Comparison of ENCODE assay signal across 26 cellular contexts in the genomic region with DNA sequence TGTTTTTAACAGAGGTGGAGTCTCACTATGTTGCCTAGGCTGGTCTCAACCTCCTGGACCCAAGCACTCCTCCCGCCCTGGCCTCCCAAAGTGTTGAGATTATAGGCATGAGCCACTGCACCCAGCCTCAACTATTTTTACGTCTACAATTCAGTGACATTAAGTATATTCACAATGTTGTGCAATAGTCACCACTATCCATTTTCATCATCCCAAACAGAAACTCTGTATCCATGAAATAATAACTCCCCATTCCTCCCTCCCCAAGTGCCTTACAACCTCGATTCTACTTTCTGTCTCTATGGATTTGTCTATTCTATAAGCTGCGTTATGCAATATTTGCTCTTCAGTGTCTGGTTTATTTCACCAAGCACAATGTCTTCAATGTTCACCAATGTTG. TPM values are rescaled to one million over a fixed set of nuclear protein-coding genes. Genes with fewer than 3 reads are reported as not detected.
DNase-seq lines count a peak whose midpoint lies in the region; ATAC-seq, FAIRE-seq and TF ChIP-seq lines count a peak whose summit lies in the region.
"Had no signal": no experiment of that assay in that cellular context is flagged by ENCODE, and none has a peak within 500 bp of the region (broad histone marks: within the 10 kb centered on the region; RNA-seq: fewer than 3 reads in every experiment).

No MANE protein-coding gene starts in this region.

- H3K27ac ChIP-seq in IMR-90 (ENCODE audit: insufficient read depth, low read length) (no peak overlapping the region), K562 (ENCODE audit: extremely low read depth, low read depth, low read length) (no peak overlapping the region)
- H3K27ac ChIP-seq: BLaER1 had no signal

- no peak overlapping the region for H4K8ac ChIP-seq in IMR-90 (ENCODE audit: low read depth in 2 of 2, low read length in 2 of 2)

- H2AK5ac ChIP-seq in IMR-90 (ENCODE audit: low read depth, low read length): no peak overlapping the region

- no peak overlapping the region for H3K56ac ChIP-seq in IMR-90 (ENCODE audit: extremely low read depth, insufficient read depth, low read length)

- H3K4me2 ChIP-seq in IMR-90 (ENCODE audit: low read depth, low read length) (no peak overlapping the region), K562 (ENCODE audit: insufficient read depth, low read length) (no peak overlapping the region)
- H3K4me2 ChIP-seq: BLaER1 had no signal

- no peak for ATAC-seq in IMR-90 (ENCODE audit: low read depth)
- ATAC-seq in K562: no peak
- ATAC-seq in GM18511 (IDR thresholded peaks at IDR 0.05; ENCODE audit: unreplicated experiment): no peak
- no peak for ATAC-seq in HG02763 (IDR thresholded peaks at IDR 0.05; ENCODE audit: unreplicated experiment)
- ATAC-seq: GM12878 had no signal

- no peaks in the 10 kb centered on the region for H3K4me1 ChIP-seq in IMR-90 (ENCODE audit: control insufficient read depth, insufficient read depth, low read length)
- H3K4me1 ChIP-seq in K562 (replicated peaks in 1 of 2; ENCODE audit: control insufficient read depth in 2 of 2, insufficient read depth in 2 of 2, low read length in 2 of 2): no peaks in the 10 kb centered on the region; a peak in 1 of 5 replicates
- H3K4me1 ChIP-seq: BE2C had no signal

- H2BK20ac ChIP-seq in IMR-90 (ENCODE audit: low read depth, low read length): no peak overlapping the region

- no peak overlapping the region for H3K23ac ChIP-seq in IMR-90 (ENCODE audit: low read depth, low read length)

- no peaks in the 10 kb centered on the region for H3K9me3 ChIP-seq in IMR-90 (ENCODE audit: control insufficient read depth, insufficient read depth, low read length)
- H3K9me3 ChIP-seq in K562 (replicated peaks; ENCODE audit: control insufficient read depth, insufficient read depth, low read depth, low read length): no peaks in the 10 kb centered on the region
- H3K9me3 ChIP-seq: BE2C, BLaER1 had no signal

- H2BK15ac ChIP-seq in IMR-90 (ENCODE audit: low read depth, low read length): no peak overlapping the region

- H2BK5ac ChIP-seq in IMR-90 (ENCODE audit: low read depth, low read length, poor library complexity, severe bottlenecking): no peak overlapping the region

- no peak overlapping the region for H2BK120ac ChIP-seq in IMR-90 (ENCODE audit: low read depth, low read length)

- H4K5ac ChIP-seq in IMR-90 (ENCODE audit: low read depth, low read length): no peak overlapping the region

- H3K9me1 ChIP-seq in IMR-90 (ENCODE audit: insufficient read depth, low read length) (no peaks in the 10 kb centered on the region), K562 (ENCODE audit: control insufficient read depth, insufficient read depth, low read length) (no peaks in the 10 kb centered on the region)

- TF ChIP-seq EP300 in Ishikawa (IDR thresholded peaks at IDR 0.05; ENCODE audit: borderline replicate concordance) (no peak), K562 (IDR thresholded peaks at IDR 0.05; ENCODE audit: low read length) (no peak)

- no peaks in the 10 kb centered on the region for H3K79me2 ChIP-seq in K562 (ENCODE audit: control insufficient read depth, insufficient read depth, low read length)

- no peak for DNase-seq in IMR-90
- DNase-seq in K562 (ENCODE audit: extremely low read depth in 1 of 4, low spot score in 3 of 4): no peak
- DNase-seq: 8988T; ACHN; BE2C; C1 segment of cervical spinal cord; CD4-positive, alpha-beta memory T cell; CD4-positive, CD25-positive, alpha-beta regulatory T cell; CD8-positive, alpha-beta memory T cell; COR-L47; DMS 273 treated with DMSO at 0.1 percent for 48 hours; DMS153; DMS53; DMS79; DND-41; EL; GDM1 had no signal

- no peak for FAIRE-seq in K562 (lab: Jason Lieb, UNC)
- FAIRE-seq: A204.1, GM12878, GM12892, GM18507, GM19239 had no signal

- peaks cover 9% of the 10 kb centered on the region for H3K27me3 ChIP-seq in IMR-90 (ENCODE audit: control insufficient read depth, insufficient read depth, low read length)
- no peaks in the 10 kb centered on the region for H3K27me3 ChIP-seq in K562 (ENCODE audit: control insufficient read depth in 2 of 2, insufficient read depth in 2 of 2, low read length in 2 of 2)
- H3K27me3 ChIP-seq: BE2C, BLaER1 had no signal

- H3K4ac ChIP-seq in IMR-90 (ENCODE audit: low read depth, low read length): no peak overlapping the region

- POLR2A ChIA-PET in IMR-90 (lab: Charles Lee; ENCODE audit: unreplicated experiment): no interaction called here
- POLR2A ChIA-PET in K562 (lab: Yijun Ruan, JAX): no interaction called here

- no peak overlapping the region for H2AK9ac ChIP-seq in IMR-90 (replicated peaks; ENCODE audit: low read depth, low read length, poor library complexity)

- H3K4me3 ChIP-seq in IMR-90 (ENCODE audit: insufficient read depth, low read depth, low read length) (no peak overlapping the region), K562 (no peak overlapping the region)
- H3K4me3 ChIP-seq: BLaER1, GM12878 had no signal

- H2AFZ ChIP-seq in IMR-90 (replicated peaks; ENCODE audit: low read length, poor library complexity) (no peak overlapping the region), K562 (ENCODE audit: low read depth, low read length) (no peak overlapping the region)

- no peak overlapping the region for H3K9ac ChIP-seq in IMR-90 (ENCODE audit: low read depth, low read length)
- H3K9ac ChIP-seq in K562 (ENCODE audit: insufficient read depth in 1 of 2, low read depth in 2 of 2, low read length in 2 of 2): no peak overlapping the region
- H3K9ac ChIP-seq: BLaER1 had no signal

- dilution Hi-C loops in IMR-90 (cut with HindIII; ENCODE audit: low sequenced_read_pairs, unreplicated experiment): no loop called here

- WGBS in IMR-90 (ENCODE audit: extremely low coverage in 2 of 2, insufficient read length in 1 of 2), 2 experiments: no CpG with 5 or more reads among the region's 4 CpGs
- 3% methylated on average over 4 of the region's 4 CpGs for WGBS in K562 (ENCODE audit: insufficient coverage, low coverage, missing lambda C conversion rate)

- CTCF ChIA-PET in IMR-90 (lab: Yijun Ruan, JAX): interaction anchor here (0.6 kb wide), 1 partner anchor 91 kb away, joined by 4 read pairs; no protein-coding TSS in a partner anchor
- CTCF ChIA-PET in K562 (lab: Yijun Ruan, JAX; ENCODE audit: low intra/inter-chr PET ratio): no interaction called here

- intact Hi-C loops in IMR-90 (cut with micrococcal nuclease) (no loop called here), K562 (cut with micrococcal nuclease) (no loop called here)

- no peaks in the 10 kb centered on the region for H3K36me3 ChIP-seq in IMR-90 (ENCODE audit: control insufficient read depth, insufficient read depth, low read length)
- H3K36me3 ChIP-seq in K562 (ENCODE audit: control insufficient read depth, insufficient read depth, low read length): no peaks in the 10 kb centered on the region
- H3K36me3 ChIP-seq: BE2C, BLaER1 had no signal

- BruUV-seq in IMR-90 (replicated peaks; lab: Mats Ljungman, UMichigan) (no TSS peak), K562 (replicated peaks; lab: Mats Ljungman, UMichigan) (no TSS peak)

- H4K91ac ChIP-seq in IMR-90 (ENCODE audit: insufficient read depth, low read depth, low read length): no peak overlapping the region

- H4K20me1 ChIP-seq in IMR-90 (ENCODE audit: insufficient read depth, low read length) (no peaks in the 10 kb centered on the region), K562 (replicated peaks; ENCODE audit: control insufficient read depth, insufficient read depth, low read length) (no peaks in the 10 kb centered on the region)
- H4K20me1 ChIP-seq: BLaER1 had no signal

- TF ChIP-seq POLR2A in IMR-90 (IDR thresholded peaks at IDR 0.05; ENCODE audit: low read depth, low read length) (no peak), K562 (conservative IDR thresholded peaks at IDR 0.05) (no peak)

- in situ Hi-C loops in IMR-90 (cut with MboI; ENCODE audit: low sequenced_read_pairs) (no loop called here), K562 (cut with MboI) (no loop called here)

- no peak for TF ChIP-seq CTCF in IMR-90 (conservative IDR thresholded peaks at IDR 0.05; ENCODE audit: low read depth, low read length)
- TF ChIP-seq CTCF in K562 (IDR thresholded peaks at IDR 0.05 in 2 of 3, conservative IDR thresholded peaks at IDR 0.05 in 1 of 3; ENCODE audit: insufficient read depth in 2 of 3, low read depth in 1 of 3, low read length in 3 of 3): no peak

- H3K18ac ChIP-seq in IMR-90 (ENCODE audit: low read depth, low read length): no peak overlapping the region

- H3K14ac ChIP-seq in IMR-90 (replicated peaks; ENCODE audit: low read depth, low read length): no peak overlapping the region

- TF ChIP-seq RAD21 in IMR-90 (IDR thresholded peaks at IDR 0.05; ENCODE audit: low read length): no peak
- TF ChIP-seq RAD21 in Ishikawa (IDR thresholded peaks at IDR 0.05; ENCODE audit: low read depth): no peak
- TF ChIP-seq RAD21 in K562 (CRISPR knock-in tag; conservative IDR thresholded peaks at IDR 0.05 in 1 of 2, IDR thresholded peaks at IDR 0.05 in 1 of 2): no peak

- H3K79me1 ChIP-seq in IMR-90 (ENCODE audit: low read depth in 1 of 2, low read length in 2 of 2): no peaks in the 10 kb centered on the region

TF ChIP-seq in IMR-90, 13 proteins besides CTCF, POLR2A, EP300 and RAD21 (continues in another document):
- TF ChIP-seq NFE2L2 (IDR thresholded peaks at IDR 0.05; ENCODE audit: low read depth, low read length): no peak

TF ChIP-seq in Ishikawa, 13 proteins besides CTCF, POLR2A, EP300 and RAD21 (continues in another document):
- 0 out of 2 replicates have a peak, but pooled peaks have one; percentile 6 for TF ChIP-seq CEBPB (IDR thresholded peaks at IDR 0.05)

RNA-seq across cellular contexts. Expression of gene ZNRF2, which starts 20.3 kb away (rescaled TPM):
- 0.54 and 0.83 TPM in 2 replicates for total RNA-seq in IMR-90 (2012; rRNA removed)
- 0.31 and 0.33 TPM in 2 replicates for polyA plus RNA-seq in IMR-90 (2012; rRNA removed)
- polyA plus RNA-seq in IMR-90 (2012; cell fraction: cytosol; rRNA removed): 0.12 and 0.34 TPM in 2 replicates
- polyA plus RNA-seq in IMR-90 (2012; cell fraction: nucleus; rRNA removed; ENCODE audit: low replicate concordance): 0.34 and 0.36 TPM in 2 replicates
- total RNA-seq in K562 (2011; cell fraction: chromatin; rRNA removed; ENCODE audit: low replicate concordance): 5.4 and 16.5 TPM in 2 replicates
- 4.0 and 7.5 TPM in 2 replicates for total RNA-seq in K562 (2011; cell fraction: nucleolus; rRNA removed)
- 5.4 and 9.7 TPM in 2 replicates for total RNA-seq in K562 (2011; cell fraction: nucleoplasm; rRNA removed)
- 13.9 and 18.1 TPM in 2 replicates for total RNA-seq in K562 (2014; rRNA removed)
- total RNA-seq in K562 (2014; rRNA removed; fragmentation: Illumina TruSeq; extraction: Trizol): 6.8 and 8.1 TPM in 2 replicates
- 5.2 and 5.9 TPM in 2 replicates for total RNA-seq in K562 (2015; rRNA removed; fragmentation: Illumina TruSeq; extraction: Trizol)
- 8.3 and 9.4 TPM in 2 replicates for total RNA-seq in K562 (2021)
- 4.1 and 5.5 TPM in 2 replicates for polyA plus RNA-seq in K562 (2011; rRNA removed)
- polyA plus RNA-seq in K562 (2011; cell fraction: cytosol; rRNA removed): 1.7 and 3.0 TPM in 2 replicates
- polyA plus RNA-seq in K562 (2011; cell fraction: nucleus; rRNA removed): 3.2 and 4.0 TPM in 2 replicates
- polyA plus RNA-seq in K562 (2012): 3.6 and 5.3 TPM in 2 replicates
- polyA plus RNA-seq in K562 (2014; fragmentation: Illumina TruSeq; extraction: Trizol): 4.7 and 5.5 TPM in 2 replicates
- polyA plus RNA-seq in K562 (2014; fragmentation: Nextera tagmentation; extraction: Ambion mirVana): 1 to 10 TPM; 1.1 to 1.2 TPM
- polyA plus RNA-seq in K562 (2014; rRNA removed): 4.7 and 4.9 TPM in 2 replicates
- 6.5 and 9.6 TPM in 2 replicates for polyA minus RNA-seq in K562 (2011; rRNA and poly(A)+ RNA removed)
- polyA minus RNA-seq in K562 (2011; cell fraction: cytosol; rRNA and poly(A)+ RNA removed): 4.6 and 5.2 TPM in 2 replicates
- polyA minus RNA-seq in K562 (2011; cell fraction: nucleus; rRNA and poly(A)+ RNA removed): 17.7 and 20.2 TPM in 2 replicates
